8 cellular contexts compared by ENCODE assay signal in genomic region chr1:37478890-37479254, GRCh38. TPM values are rescaled to one million over a fixed set of nuclear protein-coding genes. Genes with fewer than 3 reads are reported as not detected.
DNase-seq lines count a peak whose midpoint lies in the region; ATAC-seq and TF ChIP-seq lines count a peak whose summit lies in the region.

No MANE protein-coding gene starts in this region.

- TF ChIP-seq CTCF in left lung (IDR thresholded peaks at IDR 0.05) (no peak), transverse colon (IDR thresholded peaks at IDR 0.05) (no peak)

- in situ Hi-C loops in transverse colon (cut with MboI; ENCODE audit: low pct_ligation_motif_present in 1 of 4, low pct_unique_long_range_greater_than_20kb in 1 of 4, low sequenced_read_pairs in 3 of 4), result no loop called here

- H3K4me1 ChIP-seq in left lung (peaks cover 51 to 84% of the 10 kb centered on the region in 2 donors), transverse colon (peaks cover 24 to 64% (median 57%) of the 10 kb centered on the region in 4 donors)

- 11 to 43% methylated on average over 1 to 3 of the region's 3 CpGs for WGBS in transverse colon (ENCODE audit: low coverage in 1 of 2), 2 donors

- intact Hi-C loops in left lung (cut with DNase I), result no loop called here
- intact Hi-C loops in transverse colon (cut with DNase I; ENCODE audit: low total_unique reads), result no loop called here

- no peak for ATAC-seq in left lung
- ATAC-seq in GM21526 (IDR thresholded peaks at IDR 0.05; ENCODE audit: low FRiP score, unreplicated experiment), result no peak

- H3K36me3 ChIP-seq in KOPT-K1 (ENCODE audit: insufficient read depth, low read length) (peaks cover 65% of the 10 kb centered on the region), left lung (peaks cover 8 to 80% of the 10 kb centered on the region in 2 donors), transverse colon (peaks cover 0 to 32% (median 16%) of the 10 kb centered on the region in 4 donors)

- H3K27ac ChIP-seq in KOPT-K1 (ENCODE audit: low read depth, low read length, poor library complexity, severe bottlenecking) (peak overlapping the region; percentile 69), left lung (peak overlapping the region; percentile 94 to 96), transverse colon (peak overlapping the region; percentile 94 to 98 (median 98))

- H3K9me3 ChIP-seq in KOPT-K1 (ENCODE audit: insufficient read depth, low read length, poor library complexity, severe bottlenecking) (no peaks in the 10 kb centered on the region), left lung (no peaks in the 10 kb centered on the region), transverse colon (no peaks in the 10 kb centered on the region)

- DNase-seq in AG20443 (ENCODE audit: low spot score) (peak; percentile 35), left lung (peak in 1 of 2 donors; percentile 35), transverse colon (peak; percentile 47), SHP77 treated with DMSO at 0.1 percent for 48 hours (lab: John Stamatoyannopoulos, UW) (no peak), kidney glomerular epithelial cell (lab: John Stamatoyannopoulos, UW) (no peak)
- peak; percentile 80 for DNase-seq in activated effector memory CD4-positive, alpha-beta T cell treated with anti-CD3 and anti-CD28 coated beads, Interleukin-2, amount 50 U/mL, for 16 hours

- no peak for TF ChIP-seq EP300 in transverse colon (IDR thresholded peaks at IDR 0.05; ENCODE audit: low read depth)

- H3K27me3 ChIP-seq in left lung (no peaks in the 10 kb centered on the region), transverse colon (no peaks in the 10 kb centered on the region)

- H3K4me3 ChIP-seq in left lung, result peak overlapping the region; percentile 13 to 94
- peak overlapping the region in 3 of 4 donors; percentile 31 to 89 (median 80) for H3K4me3 ChIP-seq in transverse colon

- TF ChIP-seq POLR2A in transverse colon (IDR thresholded peaks at IDR 0.05), result no peak

RNA-seq across cellular contexts. Expression of gene ZC3H12A, which starts 4.5 kb away (rescaled TPM):
- total RNA-seq in left lung (10 to 100 TPM; 10.2 to 28.0 TPM), transverse colon (10 to 100 TPM in 3 of 4 donors, 1 to 10 TPM in 1; 5.8 to 41.9 (median 28.8) TPM)

RNA-seq across cellular contexts. Expression of gene MEAF6, which starts 35.7 kb away (rescaled TPM):
- total RNA-seq in left lung (10 to 100 TPM; 47.7 to 56.0 TPM), transverse colon (10 to 100 TPM in 3 of 4 donors, 1 to 10 TPM in 1; 8.2 to 51.9 (median 32.9) TPM)

Comparison
In these comparisons a context has a peak if more than half of its experiments do, and no peak if none do; other contexts are left out.
1. DNase-seq: peak in AG20443 (single experiment), activated effector memory CD4-positive, alpha-beta T cell treated with anti-CD3 and anti-CD28 coated beads, Interleukin-2, amount 50 U/mL, for 16 hours (single experiment) and transverse colon (single experiment); none in SHP77 treated with DMSO at 0.1 percent for 48 hours (single experiment) and kidney glomerular epithelial cell (single experiment).
2. Peak in every context shown above with its lines, with median percentiles within 50 percentile points of each other: H3K27ac ChIP-seq.